19 cellular contexts compared by ENCODE assay signal in the genomic region with DNA sequence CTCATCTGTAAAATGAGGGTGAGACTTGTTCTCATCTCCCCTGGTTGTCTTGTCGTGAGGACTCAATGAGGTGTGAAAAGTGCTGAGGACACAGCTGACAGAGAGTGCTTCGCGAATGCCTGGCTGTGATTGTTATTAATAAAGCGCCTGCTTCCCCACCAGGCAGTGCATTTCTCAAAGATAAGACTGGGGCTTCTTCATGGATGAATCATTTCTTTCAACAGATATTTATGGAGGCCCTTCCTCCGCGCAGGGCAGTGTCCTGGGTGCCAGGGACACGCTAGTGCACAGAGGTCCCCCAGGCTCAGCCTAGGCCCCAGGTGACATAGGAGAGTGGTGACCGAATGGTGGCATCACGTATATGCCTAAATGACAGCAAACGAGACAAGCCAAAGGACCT.
DNase-seq lines count a peak whose midpoint lies in the region; ATAC-seq and TF ChIP-seq lines count a peak whose summit lies in the region.
"Had no signal": no experiment of that assay in that cellular context is flagged by ENCODE, and none has a peak within 500 bp of the region (broad histone marks: within the 10 kb centered on the region; RNA-seq: fewer than 3 reads in every experiment).

No MANE protein-coding gene starts in this region.

- H3K36me3 ChIP-seq in parathyroid adenoma (ENCODE audit: control insufficient read depth, insufficient read depth, low read length) = no peaks in the 10 kb centered on the region

- no peaks in the 10 kb centered on the region for H3K79me2 ChIP-seq in parathyroid adenoma

- no peak overlapping the region for H3K4me3 ChIP-seq in parathyroid adenoma (ENCODE audit: low read depth, low read length)
- H3K4me3 ChIP-seq: GM12878, PC-9 had no signal

- no peaks in the 10 kb centered on the region for H3K27me3 ChIP-seq in parathyroid adenoma (ENCODE audit: control insufficient read depth, insufficient read depth, low read length)

- DNase-seq in NCI-H2171 treated with DMSO at 0.1 percent for 48 hours (lab: John Stamatoyannopoulos, UW) (peak; percentile 35), NCI-H2171 (lab: John Stamatoyannopoulos, UW) (no peak), RPMI8226 (peak; percentile 53), iris pigment epithelial cell (ENCODE audit: low read depth) (peak; percentile 11), RKO (ENCODE audit: low spot score) (no peak), GM13977 (ENCODE audit: low spot score) (no peak)
- DNase-seq: 8988T, DMS153, MV-4-11, NCI-H1436 treated with DMSO at 0.1 percent for 48 hours, NCI-H2081 treated with DMSO at 0.1 percent for 48 hours, NCI-H446 treated with DMSO at 0.1 percent for 48 hours, NCI-H748 treated with DMSO at 0.1 percent for 48 hours, PC-9, SHP77 had no signal

- H3K9ac ChIP-seq in parathyroid adenoma = no peak overlapping the region

- H3K9me3 ChIP-seq in parathyroid adenoma (ENCODE audit: control insufficient read depth, low read length) = no peaks in the 10 kb centered on the region

- peaks cover 15% of the 10 kb centered on the region for H3K4me1 ChIP-seq in parathyroid adenoma

- H2AFZ ChIP-seq in parathyroid adenoma = peak overlapping the region; percentile 43
- H2AFZ ChIP-seq: PC-9 had no signal

- no peak for TF ChIP-seq CTCF in parathyroid adenoma (IDR thresholded peaks at IDR 0.05)
- TF ChIP-seq CTCF in GM13977 (IDR thresholded peaks at IDR 0.05; ENCODE audit: extremely low read depth, insufficient read depth, missing control alignments) = no peak

- H3K27ac ChIP-seq in parathyroid adenoma = peak overlapping the region; percentile 79
- H3K27ac ChIP-seq: C4-2B, PC-9 had no signal

- H3K4me2 ChIP-seq in parathyroid adenoma (ENCODE audit: low read length) = no peak overlapping the region
- H3K4me2 ChIP-seq: PC-9 had no signal

- ATAC-seq in HG03565 (IDR thresholded peaks at IDR 0.05; ENCODE audit: unreplicated experiment) = no peak
- ATAC-seq: GM12878 had no signal

- in situ Hi-C loops in GM13977 (cut with MboI; ENCODE audit: low pct_unique_long_range_greater_than_20kb, low sequenced_read_pairs, unreplicated experiment) = no loop called here

Comparison
In these comparisons a context has a peak if more than half of its experiments do, and no peak if none do; other contexts are left out.
1. DNase-seq: peak in NCI-H2171 treated with DMSO at 0.1 percent for 48 hours (single experiment), RPMI8226 (single experiment) and iris pigment epithelial cell (single experiment); none in NCI-H2171 (single experiment), RKO (single experiment) and GM13977 (single experiment).